24 cellular contexts compared by ENCODE assay signal in genomic region chr12:34205401-34205800, GRCh38.
"Had no signal": no experiment of that assay in that cellular context is flagged by ENCODE, and none has a peak within 500 bp of the region (broad histone marks: within the 10 kb centered on the region; RNA-seq: fewer than 3 reads in every experiment).

No MANE protein-coding gene starts in this region.

- H3K4me3 ChIP-seq: MG63, SJSA1, SK-N-MC had no signal

- H3K4me1 ChIP-seq: SJSA1 had no signal

- H3K36me3 ChIP-seq: MG63, SJSA1 had no signal

- H3K27ac ChIP-seq: SJSA1, SK-N-MC had no signal

- H3K27me3 ChIP-seq: MG63, SJSA1 had no signal

- ATAC-seq: HepG2 had no signal

- DNase-seq: IMR-90, Karpas-422, KG1, MG63, NCI-H1092, NCI-H1105 treated with DMSO at 0.1 percent for 48 hours, NCI-H1417 treated with DMSO at 0.1 percent for 48 hours, NCI-H146, NCI-H1694 treated with DMSO at 0.1 percent for 48 hours, NCI-H1930, NCI-H2081, NCI-H2171, NCI-H226, NCI-H446, NCI-H510A, NCI-H524 treated with DMSO at 0.1 percent for 48 hours, NCI-H69, NCI-H774, Right ventricle myocardium superior, RPMI8226, SIG-M5 had no signal

- H3K9me3 ChIP-seq: MG63, SJSA1 had no signal
